3 cellular contexts compared by ENCODE assay signal in the genomic region with DNA sequence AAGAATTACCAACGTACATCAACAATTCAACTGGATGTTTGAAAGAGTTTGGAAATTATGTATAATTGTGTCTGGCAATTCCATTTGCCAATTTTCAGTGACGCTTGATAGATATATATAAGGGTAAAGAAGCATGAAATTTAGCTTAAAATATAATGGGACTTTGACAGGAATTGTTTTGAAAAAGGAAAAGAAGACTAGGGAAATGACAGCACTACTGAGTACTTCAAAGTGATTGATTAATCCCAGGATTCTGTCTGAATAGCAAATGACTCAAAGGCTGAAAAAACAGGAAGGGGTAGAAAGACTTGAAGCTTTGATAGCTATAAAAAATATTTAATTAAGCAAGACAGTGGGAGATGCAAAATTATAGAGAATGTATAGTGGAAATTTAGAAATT.
"Had no signal": no experiment of that assay in that cellular context is flagged by ENCODE, and none has a peak within 500 bp of the region (broad histone marks: within the 10 kb centered on the region; RNA-seq: fewer than 3 reads in every experiment).

No MANE protein-coding gene starts in this region.

- DNase-seq: GDM1, GF-D8 had no signal

- H3K4me3 ChIP-seq: GM12878 had no signal

- ATAC-seq: GM12878 had no signal
